In genomic region chr6:73516712-73517489, GRCh38 we compare ENCODE assay signal across 8 cellular contexts. TPM values are rescaled to one million over a fixed set of nuclear protein-coding genes. Genes with fewer than 3 reads are reported as not detected.
A peak's percentile ranks its signal among the peaks of the same experiment; 100 is the strongest.
DNase-seq lines count a peak whose midpoint lies in the region; ATAC-seq and TF ChIP-seq lines count a peak whose summit lies in the region.

No MANE protein-coding gene starts in this region.

- no peak overlapping the region for H2BK15ac ChIP-seq in mesendoderm (replicated peaks; ENCODE audit: low read depth)

- no peak overlapping the region for H2BK5ac ChIP-seq in mesendoderm (ENCODE audit: low read length)

- no peaks in the 10 kb centered on the region for H3K9me3 ChIP-seq in BLaER1
- H3K9me3 ChIP-seq in HUES48 (ENCODE audit: control insufficient read depth, insufficient read depth, low read length): no peaks in the 10 kb centered on the region
- H3K9me3 ChIP-seq in mucosa of descending colon: no peaks in the 10 kb centered on the region

- ATAC-seq in GM18517 (IDR thresholded peaks at IDR 0.05; ENCODE audit: unreplicated experiment) (no peak), GM19467 (IDR thresholded peaks at IDR 0.05; ENCODE audit: unreplicated experiment) (no peak), mucosa of descending colon (no peak)

- peak overlapping the region; percentile 57 for H3K4me2 ChIP-seq in BLaER1
- H3K4me2 ChIP-seq in mesendoderm (ENCODE audit: low read length): peak overlapping the region; percentile 17

- H4K5ac ChIP-seq in mesendoderm (ENCODE audit: low read length): no peak overlapping the region

- TF ChIP-seq CTCF in astrocyte of the cerebellum (IDR thresholded peaks at IDR 0.05; ENCODE audit: low read depth, low read length, missing control alignments): no peak
- no peak for TF ChIP-seq CTCF in mucosa of descending colon (IDR thresholded peaks at IDR 0.05)

- no CpG with 5 or more reads among the region's 4 CpGs for WGBS in mesendoderm (ENCODE audit: extremely low coverage, insufficient coverage, low lambda C conversion rate)

- H2BK120ac ChIP-seq in mesendoderm (ENCODE audit: low read depth, low read length): no peak overlapping the region

- peak overlapping the region; percentile 5; the same call in 1 of the 2 replicates for H3K27ac ChIP-seq in BLaER1
- H3K27ac ChIP-seq in HUES48 (ENCODE audit: low read depth, low read length): peak overlapping the region; percentile 78
- peak overlapping the region; percentile 8 for H3K27ac ChIP-seq in mesendoderm (ENCODE audit: low read depth, low read length)

- H3K27me3 ChIP-seq in BLaER1 (no peaks in the 10 kb centered on the region), HUES48 (ENCODE audit: control insufficient read depth, insufficient read depth, low read length) (no peaks in the 10 kb centered on the region), mesendoderm (ENCODE audit: insufficient read depth, low read length, poor library complexity) (no peaks in the 10 kb centered on the region)

- peak overlapping the region; percentile 50 for H3K56ac ChIP-seq in mesendoderm (ENCODE audit: low read length)

- peaks cover 2% of the 10 kb centered on the region for H3K79me1 ChIP-seq in mesendoderm (ENCODE audit: low read length)

- H3K4me1 ChIP-seq in BLaER1 (peaks cover 31% of the 10 kb centered on the region), HUES48 (ENCODE audit: control insufficient read depth, insufficient read depth, low read length) (peaks cover 2% of the 10 kb centered on the region; the same call in 1 of the 2 replicates), mesendoderm (ENCODE audit: control insufficient read depth, low read depth, low read length) (no peaks in the 10 kb centered on the region), mucosa of descending colon (ENCODE audit: low read depth) (peaks cover 21% of the 10 kb centered on the region)

- H2AK5ac ChIP-seq in mesendoderm (ENCODE audit: low read length): no peak overlapping the region

- peaks cover 73% of the 10 kb centered on the region for H3K36me3 ChIP-seq in BLaER1
- peaks cover 58% of the 10 kb centered on the region for H3K36me3 ChIP-seq in HUES48 (ENCODE audit: control insufficient read depth, insufficient read depth, low read length)
- peaks cover 15% of the 10 kb centered on the region for H3K36me3 ChIP-seq in mesendoderm (ENCODE audit: control insufficient read depth, insufficient read depth, low read length)
- peaks cover 8% of the 10 kb centered on the region for H3K36me3 ChIP-seq in mucosa of descending colon (ENCODE audit: low read depth)

- DNase-seq in astrocyte of the cerebellum (ENCODE audit: low read depth): no peak
- DNase-seq in mesendoderm: peak; percentile 25
- DNase-seq in NCI-H2107 (lab: John Stamatoyannopoulos, UW): no peak
- no peak for DNase-seq in mucosa of descending colon

- H3K18ac ChIP-seq in mesendoderm (ENCODE audit: low read length): no peak overlapping the region

- H3K4me3 ChIP-seq in BLaER1 (peak overlapping the region; percentile 47), HUES48 (ENCODE audit: low read depth, low read length) (peak overlapping the region; percentile 13; the same call in 1 of the 2 replicates), astrocyte of the cerebellum (ENCODE audit: low read depth, low read length) (peak overlapping the region; percentile 11), mesendoderm (ENCODE audit: low read length) (peak overlapping the region; percentile 18), mucosa of descending colon (no peak overlapping the region)

- H3K79me2 ChIP-seq in mesendoderm (ENCODE audit: control insufficient read depth, insufficient read depth, low read length): peaks cover 24% of the 10 kb centered on the region

- H4K20me1 ChIP-seq in BLaER1: peaks cover 90% of the 10 kb centered on the region

- in situ Hi-C loops in astrocyte of the cerebellum (cut with HindIII; ENCODE audit: low sequenced_read_pairs): loop anchor here (5.0 kb wide), 2 partner anchors 55 to 100 kb away; no protein-coding TSS in a partner anchor

- H4K8ac ChIP-seq in mesendoderm (ENCODE audit: low read depth, low read length): no peak overlapping the region

- H3K4ac ChIP-seq in mesendoderm (ENCODE audit: low read depth, low read length): no peak overlapping the region

- no peak overlapping the region for H3K23ac ChIP-seq in mesendoderm (ENCODE audit: low read length)

- H3K9ac ChIP-seq in BLaER1: peak overlapping the region; percentile 69
- H3K9ac ChIP-seq in HUES48 (ENCODE audit: low read depth, low read length): peak overlapping the region; percentile 58
- peak overlapping the region; percentile 59 for H3K9ac ChIP-seq in mesendoderm (ENCODE audit: low read length)

- intact Hi-C loops in mucosa of descending colon (cut with DNase I, micrococcal nuclease): loop anchor here in 1 of 2 donors (5.0 kb wide), 1 partner anchor 90 kb away; no protein-coding TSS in a partner anchor

RNA-seq across cellular contexts. Expression of gene EEF1A1, which starts 3.9 kb away (rescaled TPM):
- polyA plus RNA-seq in mesendoderm (2013, experiment 1 of 2): 13,473 TPM
- polyA plus RNA-seq in mesendoderm (2013, experiment 2 of 2): 13,556 TPM
- total RNA-seq in mucosa of descending colon: 1,000 to 10,000 TPM; 6,833 to 8,492 (median 7,090) TPM

RNA-seq across cellular contexts. Expression of gene MTO1, which starts 55.4 kb away (rescaled TPM):
- 18.4 TPM for polyA plus RNA-seq in mesendoderm (2013, experiment 1 of 2)
- 17.3 TPM for polyA plus RNA-seq in mesendoderm (2013, experiment 2 of 2)
- 10 to 100 TPM; 21.5 to 36.4 (median 31.9) TPM for total RNA-seq in mucosa of descending colon

Comparison
In these comparisons a context has a peak if more than half of its experiments do, and no peak if none do; other contexts are left out.
1. H3K27ac ChIP-seq: peak in every context shown above with its lines; median percentile 78 in HUES48; 8 in mesendoderm; 5 in BLaER1.